In the genomic region with DNA sequence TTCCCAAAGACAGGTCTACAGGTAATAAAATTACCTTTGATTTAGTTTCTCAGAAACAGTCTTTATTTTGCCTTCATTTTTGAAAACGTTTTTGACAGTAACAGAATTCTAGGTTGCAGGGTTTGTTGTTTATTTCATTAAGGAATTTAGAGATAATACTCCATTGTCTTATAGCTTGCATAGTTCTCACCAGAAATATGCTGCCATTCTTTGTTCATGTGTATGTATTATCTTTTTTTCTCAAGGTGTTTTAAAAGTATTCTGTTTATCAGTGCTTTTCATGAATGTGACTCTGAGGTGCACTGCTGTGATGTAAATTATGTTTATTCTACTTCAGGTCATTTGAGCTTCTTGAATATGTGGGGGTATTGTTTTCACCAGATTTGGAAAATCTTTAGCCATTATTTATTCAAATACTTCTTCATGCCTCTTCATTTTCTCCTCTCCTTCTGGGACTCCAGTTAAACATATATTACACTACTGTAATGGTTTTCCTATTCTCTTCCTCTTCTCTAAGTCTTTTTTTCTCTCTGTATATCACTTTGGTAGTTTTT, we compare ENCODE assay signal across 1 cellular context.
TF ChIP-seq lines count a peak whose summit lies in the region.

No MANE protein-coding gene starts in this region.

TF ChIP-seq in endothelial cell of umbilical vein, 7 proteins besides CTCF, POLR2A, EP300 and RAD21:
- TF ChIP-seq EZH2 (IDR thresholded peaks at IDR 0.05; ENCODE audit: borderline replicate concordance, low read depth, low read length, severe bottlenecking) (no peak), MYC (IDR thresholded peaks at IDR 0.05; ENCODE audit: low read depth, low read length) (no peak), JUN (IDR thresholded peaks at IDR 0.05; ENCODE audit: borderline replicate concordance, insufficient read depth, insufficient read length, low read depth) (no peak), GATA2 (IDR thresholded peaks at IDR 0.05; ENCODE audit: insufficient read depth, insufficient read length, low read depth, low read length) (no peak), POLR2AphosphoS5 (IDR thresholded peaks at IDR 0.05; ENCODE audit: insufficient read depth, low read depth, low read length) (no peak), FOS (IDR thresholded peaks at IDR 0.05; ENCODE audit: borderline replicate concordance, insufficient read depth, low read length) (no peak)
- TF ChIP-seq, protein P1, sequence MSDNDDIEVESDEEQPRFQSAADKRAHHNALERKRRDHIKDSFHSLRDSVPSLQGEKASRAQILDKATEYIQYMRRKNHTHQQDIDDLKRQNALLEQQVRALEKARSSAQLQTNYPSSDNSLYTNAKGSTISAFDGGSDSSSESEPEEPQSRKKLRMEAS (IDR thresholded peaks at IDR 0.05; ENCODE audit: insufficient read depth, insufficient read length), result no peak
